19 cellular contexts compared by ENCODE assay signal in the genomic region with DNA sequence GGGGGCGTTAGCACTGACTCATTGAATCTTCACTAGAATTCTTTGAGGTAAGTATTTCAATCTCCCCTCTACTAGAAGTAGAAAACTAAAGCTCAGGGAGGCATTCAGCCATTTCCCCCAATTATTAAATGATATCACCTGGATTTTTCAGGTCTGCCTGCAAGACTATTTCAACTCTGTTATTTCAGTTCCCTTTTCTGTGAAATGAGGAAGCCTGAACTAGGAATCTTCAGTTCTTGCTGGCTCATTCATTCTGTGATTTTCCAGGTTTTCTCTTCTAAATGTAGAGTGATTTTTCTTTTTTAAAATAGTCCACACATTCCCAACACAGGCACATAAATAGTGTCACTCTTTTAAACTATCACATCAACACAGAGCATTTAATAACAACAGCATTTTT.
"Had no signal": no experiment of that assay in that cellular context is flagged by ENCODE, and none has a peak within 500 bp of the region (broad histone marks: within the 10 kb centered on the region; RNA-seq: fewer than 3 reads in every experiment).

No MANE protein-coding gene starts in this region.

- H3K9me3 ChIP-seq: prostate gland, suprapubic skin had no signal

- DNase-seq: activated CD4-positive, alpha-beta T cell treated with anti-CD3 and anti-CD28 coated beads, Interleukin-2, amount 50 U/mL, for 48 hours; activated naive CD4-positive, alpha-beta T cell treated with Interleukin-2 at 50 U/mL for 16 hours; anterior cingulate cortex; brain microvascular endothelial cell; effector CD8-positive, alpha-beta T cell; glutamatergic neuron; hypothalamus; kidney glomerular epithelial cell; left ventricle myocardium superior; right cardiac atrium; stimulated activated CD4-positive, alpha-beta T cell treated with anti-CD3 and anti-CD28 coated beads, Interleukin-4, amount 100 ng/mL, for 4 hours; stimulated activated CD8-positive, alpha-beta memory T cell treated with anti-CD3 and anti-CD28 coated beads, Interleukin-4, amount 100 ng/mL, for 48 hours; trophoblast cell; WERI-Rb-1 had no signal

- H3K4me3 ChIP-seq: prostate gland, skin epidermis, suprapubic skin had no signal

- H3K36me3 ChIP-seq: brain microvascular endothelial cell, prostate gland, suprapubic skin, WERI-Rb-1 had no signal

- H3K27me3 ChIP-seq: brain microvascular endothelial cell had no signal

- ATAC-seq: activated T-helper 17 cell treated with anti-CD3 and anti-CD28 coated beads, Interleukin-2, amount 50 U/mL, for 72 hours; left ventricle myocardium superior; natural killer cell treated with Interleukin-12 subunit alpha and Interleukin-12 subunit beta and Interleukin-15 and Interleukin-18, amount 100 ng/mL, for 72 hours; right cardiac atrium had no signal

- H3K27ac ChIP-seq: brain microvascular endothelial cell, prostate gland, skin epidermis, suprapubic skin, WERI-Rb-1 had no signal

- H3K4me1 ChIP-seq: prostate gland, suprapubic skin had no signal
